In the genomic region with DNA sequence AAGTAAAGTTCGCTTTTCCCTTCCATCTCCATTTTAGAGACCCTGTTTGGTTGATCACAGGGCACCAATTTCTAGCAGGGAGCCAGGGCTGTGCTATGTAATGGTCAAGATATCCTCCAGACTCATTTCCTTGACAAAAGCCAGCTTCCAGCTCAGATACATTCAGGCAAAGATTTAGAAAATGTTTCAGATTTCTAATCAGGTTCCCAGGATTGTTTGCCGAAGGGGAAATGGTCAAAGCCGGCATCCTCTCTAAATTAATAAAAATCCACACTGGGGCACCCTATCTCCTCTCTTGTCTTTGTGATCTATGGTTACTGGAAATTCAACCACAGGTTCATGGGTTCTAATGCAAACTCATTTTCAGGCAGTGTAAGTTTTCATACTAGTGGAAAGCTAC, we compare ENCODE assay signal across 26 cellular contexts.
"Had no signal": no experiment of that assay in that cellular context is flagged by ENCODE, and none has a peak within 500 bp of the region (broad histone marks: within the 10 kb centered on the region; RNA-seq: fewer than 3 reads in every experiment).

No MANE protein-coding gene starts in this region.

- H3K27ac ChIP-seq: esophagus muscularis mucosa, foreskin keratinocyte, gastroesophageal sphincter, heart right ventricle, left ventricle myocardium inferior, lower lobe of right lung, prostate gland, right atrium auricular region, testis, tibial artery had no signal

- ATAC-seq: foreskin keratinocyte; gastroesophageal sphincter; heart right ventricle; left cardiac atrium; lower lobe of right lung; naive thymus-derived CD4-positive, alpha-beta T cell; sciatic nerve; stimulated activated memory B cell treated with anti-CD40 and anti-IgM and Interleukin-4, amounts not matched to agents 10 μg/mL and 1 μg/mL and 100 μg/mL, for 72 hours; stimulated activated naive CD8-positive, alpha-beta T cell treated with anti-CD3 and anti-CD28 coated beads, Interleukin-15, Interleukin-2, amounts not matched to agents 100 U/mL and 50 U/mL, for 24 hours had no signal

- H3K4me3 Mint-ChIP-seq: endodermal cell; naive thymus-derived CD4-positive, alpha-beta T cell; nephron progenitor cell; stimulated activated memory B cell treated with anti-CD40 and anti-IgM and Interleukin-4, amounts not matched to agents 10 μg/mL and 1 μg/mL and 100 μg/mL, for 72 hours; type B pancreatic cell had no signal

- H3K9me3 Mint-ChIP-seq: endodermal cell; nephron progenitor cell; stimulated activated memory B cell treated with anti-CD40 and anti-IgM and Interleukin-4, amounts not matched to agents 10 μg/mL and 1 μg/mL and 100 μg/mL, for 72 hours; type B pancreatic cell had no signal

- H3K4me1 Mint-ChIP-seq: naive thymus-derived CD4-positive, alpha-beta T cell; stimulated activated memory B cell treated with anti-CD40 and anti-IgM and Interleukin-4, amounts not matched to agents 10 μg/mL and 1 μg/mL and 100 μg/mL, for 72 hours had no signal

- H3K27me3 Mint-ChIP-seq: naive thymus-derived CD4-positive, alpha-beta T cell; stimulated activated memory B cell treated with anti-CD40 and anti-IgM and Interleukin-4, amounts not matched to agents 10 μg/mL and 1 μg/mL and 100 μg/mL, for 72 hours; type B pancreatic cell had no signal

- H3K36me3 ChIP-seq: esophagus muscularis mucosa, gastroesophageal sphincter, heart right ventricle, left ventricle myocardium inferior, lower lobe of right lung, prostate gland, right atrium auricular region, tibial artery had no signal

- DNase-seq: effector CD8-positive, alpha-beta T cell; endodermal cell; foreskin keratinocyte; glutamatergic neuron; heart right ventricle; hippocampal formation; left cardiac atrium; left ventricle myocardium inferior; lower lobe of right lung; midbrain; naive thymus-derived CD4-positive, alpha-beta T cell; nephron progenitor cell; nucleus accumbens; stimulated activated CD4-positive, alpha-beta T cell treated with anti-CD3 and anti-CD28 coated beads, Interleukin-2, amount 100 ng/mL, for 24 hours; stimulated activated CD4-positive, alpha-beta T cell treated with anti-CD3 and anti-CD28 coated beads, Interleukin-4, amount 100 ng/mL, for 24 hours; stimulated activated naive CD8-positive, alpha-beta T cell treated with anti-CD3 and anti-CD28 coated beads, Interleukin-15, Interleukin-2, amounts not matched to agents 100 U/mL and 50 U/mL, for 24 hours; substantia nigra; testis; tibial artery had no signal

- H3K4me1 ChIP-seq: foreskin keratinocyte, gastroesophageal sphincter, lower lobe of right lung, prostate gland, right atrium auricular region, testis, tibial artery had no signal

- H3K4me3 ChIP-seq: esophagus muscularis mucosa, gastroesophageal sphincter, heart right ventricle, left ventricle myocardium inferior, lower lobe of right lung, prostate gland, right atrium auricular region, testis, tibial artery had no signal

- H3K27ac Mint-ChIP-seq: endodermal cell; naive thymus-derived CD4-positive, alpha-beta T cell; nephron progenitor cell; stimulated activated memory B cell treated with anti-CD40 and anti-IgM and Interleukin-4, amounts not matched to agents 10 μg/mL and 1 μg/mL and 100 μg/mL, for 72 hours; type B pancreatic cell had no signal

- H3K9me3 ChIP-seq: esophagus muscularis mucosa, gastroesophageal sphincter, heart right ventricle, left ventricle myocardium inferior, lower lobe of right lung, prostate gland, right atrium auricular region, testis, tibial artery had no signal

- H3K36me3 Mint-ChIP-seq: naive thymus-derived CD4-positive, alpha-beta T cell; stimulated activated memory B cell treated with anti-CD40 and anti-IgM and Interleukin-4, amounts not matched to agents 10 μg/mL and 1 μg/mL and 100 μg/mL, for 72 hours; type B pancreatic cell had no signal

- H3K27me3 ChIP-seq: esophagus muscularis mucosa, foreskin keratinocyte, gastroesophageal sphincter, heart right ventricle, right atrium auricular region, testis, tibial artery had no signal
